In genomic region chr6:161486903-161487531, GRCh38 we compare ENCODE assay signal across 19 cellular contexts.
DNase-seq lines count a peak whose midpoint lies in the region; ATAC-seq and TF ChIP-seq lines count a peak whose summit lies in the region.
"Had no signal": no experiment of that assay in that cellular context is flagged by ENCODE, and none has a peak within 500 bp of the region (broad histone marks: within the 10 kb centered on the region; RNA-seq: fewer than 3 reads in every experiment).

No MANE protein-coding gene starts in this region.

- in situ Hi-C loops in GM23248 (cut with MboI) (no loop called here), Panc1 (cut with HindIII; ENCODE audit: low pct_unique_long_range_greater_than_20kb, low sequenced_read_pairs) (no loop called here)

- H3K9me3 ChIP-seq in GM23248 (ENCODE audit: low read depth), result no peaks in the 10 kb centered on the region
- H3K9me3 ChIP-seq in Panc1 (ENCODE audit: control insufficient read depth, insufficient read depth, low read depth, low read length), result no peaks in the 10 kb centered on the region
- H3K9me3 ChIP-seq: BLaER1 treated with 17β-estradiol and CSF1 and Interleukin-3, amounts not matched to agents 10 nM and 100 nM; gastroesophageal sphincter; mucosa of descending colon; tibial nerve had no signal

- no peak for TF ChIP-seq CTCF in Panc1 (IDR thresholded peaks at IDR 0.05)
- no peak for TF ChIP-seq CTCF in epithelial cell of esophagus (IDR thresholded peaks at IDR 0.05; ENCODE audit: insufficient read depth, low read depth, low read length, missing control alignments)

- H3K9me2 ChIP-seq in GM23248 (ENCODE audit: insufficient read depth), result no peaks in the 10 kb centered on the region

- H3K4me1 ChIP-seq in GM23248 (ENCODE audit: insufficient read depth) (peaks cover 18% of the 10 kb centered on the region), Panc1 (ENCODE audit: control insufficient read depth, insufficient read depth, low read length) (peaks cover 3% of the 10 kb centered on the region; the same call in 1 of the 2 replicates)
- H3K4me1 ChIP-seq: BLaER1 treated with 17β-estradiol and CSF1 and Interleukin-3, amounts not matched to agents 10 nM and 100 nM; gastroesophageal sphincter had no signal

- WGBS in GM23248 (ENCODE audit: low coverage in 1 of 2, low lambda C conversion rate in 2 of 2, missing lambda C conversion rate in 2 of 2), 2 experiments, result 60 to 61% methylated on average over 5 of the region's 5 CpGs

- no peaks in the 10 kb centered on the region for H3K79me2 ChIP-seq in GM23248 (ENCODE audit: insufficient read depth)

- no peaks in the 10 kb centered on the region for H4K20me1 ChIP-seq in GM23248 (ENCODE audit: insufficient read depth)
- H4K20me1 ChIP-seq: BLaER1 treated with 17β-estradiol and CSF1 and Interleukin-3, amounts not matched to agents 10 nM and 100 nM had no signal

- H3K4me3 ChIP-seq in GM23248 (peak overlapping the region; percentile 0; the same call in 1 of the 2 replicates), Panc1 (ENCODE audit: low read depth in 2 of 2, low read length in 2 of 2) (no peak overlapping the region), epithelial cell of esophagus (ENCODE audit: low read length) (no peak overlapping the region)
- H3K4me3 ChIP-seq: BLaER1 treated with 17β-estradiol and CSF1 and Interleukin-3, amounts not matched to agents 10 nM and 100 nM; gastroesophageal sphincter; GM12878; mucosa of descending colon; tibial nerve had no signal

- H3K36me3 ChIP-seq in GM23248 (ENCODE audit: low read depth) (no peaks in the 10 kb centered on the region), Panc1 (ENCODE audit: control insufficient read depth, insufficient read depth, low read length) (no peaks in the 10 kb centered on the region)
- H3K36me3 ChIP-seq: BLaER1 treated with 17β-estradiol and CSF1 and Interleukin-3, amounts not matched to agents 10 nM and 100 nM; brain microvascular endothelial cell; gastroesophageal sphincter; tibial nerve had no signal

- 0 out of 2 replicates have a peak, but pooled peaks cover 4% of the 10 kb centered on the region for H3F3A ChIP-seq in GM23248 (ENCODE audit: insufficient read depth)

- H3K27ac ChIP-seq in GM23248 (no peak overlapping the region), Panc1 (ENCODE audit: low read length) (no peak overlapping the region)
- H3K27ac ChIP-seq: BLaER1 treated with 17β-estradiol and CSF1 and Interleukin-3, amounts not matched to agents 10 nM and 100 nM; brain microvascular endothelial cell; gastroesophageal sphincter; tibial nerve had no signal

- H3K27me3 ChIP-seq in GM23248 (replicated peaks; ENCODE audit: insufficient read depth) (no peaks in the 10 kb centered on the region), Panc1 (ENCODE audit: control insufficient read depth, insufficient read depth, low read length) (no peaks in the 10 kb centered on the region)
- H3K27me3 ChIP-seq: BLaER1 treated with 17β-estradiol and CSF1 and Interleukin-3, amounts not matched to agents 10 nM and 100 nM; brain microvascular endothelial cell; gastroesophageal sphincter; tibial nerve had no signal

- peak overlapping the region; percentile 19 for H3K4me2 ChIP-seq in GM23248 (ENCODE audit: unreplicated experiment)
- H3K4me2 ChIP-seq: BLaER1 treated with 17β-estradiol and CSF1 and Interleukin-3, amounts not matched to agents 10 nM and 100 nM had no signal

- POLR2A ChIA-PET in Panc1 (lab: Charles Lee), result interaction anchor here (0.6 kb wide), 1 partner anchor 1776 kb away, joined by 4 read pairs; no protein-coding TSS in a partner anchor

- no TSS peak for BruUV-seq in Panc1 (replicated peaks; lab: Mats Ljungman, UMichigan)

- no peak overlapping the region for H2AFZ ChIP-seq in GM23248

- CTCF ChIA-PET in Panc1 (lab: Charles Lee), result no interaction called here

- H3K9ac ChIP-seq in GM23248, result no peak overlapping the region
- H3K9ac ChIP-seq: BLaER1 treated with 17β-estradiol and CSF1 and Interleukin-3, amounts not matched to agents 10 nM and 100 nM had no signal

- DNase-seq in GM23248 (peak; percentile 37), Panc1 (ENCODE audit: low read depth, low spot score) (no peak), epithelial cell of esophagus (ENCODE audit: low read depth) (peak; percentile 63), renal cortical epithelial cell (ENCODE audit: low read depth) (peak; percentile 85), HUDEP-2 (lab: John Stamatoyannopoulos, UW; ENCODE audit: unreplicated experiment in 76 of 76) (no peak), occipital lobe (lab: John Stamatoyannopoulos, UW) (no peak)
- no peak for DNase-seq in stimulated activated naive CD4-positive, alpha-beta T cell (lab: John Stamatoyannopoulos, UW)
- DNase-seq: activated CD4-positive, alpha-beta T cell treated with anti-CD3 and anti-CD28 coated beads, Interleukin-2, amount 10 ng/mL, durations not matched to agents 24 days and 14 days; activated naive CD8-positive, alpha-beta T cell treated with anti-CD3 and anti-CD28 coated beads, Interleukin-2, amount 10 ng/mL, durations not matched to agents 7 days and 5 days; mucosa of descending colon; NCI-H187; NCI-H446; stimulated activated naive CD4-positive, alpha-beta T cell treated with Interleukin-2 at 50 U/mL for 16 hours; T-helper 1 cell had no signal

- ATAC-seq in Panc1, result 0 out of 2 replicates have a peak, but pooled peaks have one; percentile 60
- ATAC-seq: gastroesophageal sphincter, GM12878, mucosa of descending colon had no signal

- intact Hi-C loops in Panc1 (cut with micrococcal nuclease; ENCODE audit: unreplicated experiment), result no loop called here

Comparison
In these comparisons a context has a peak if more than half of its experiments do, and no peak if none do; other contexts are left out.
1. DNase-seq: peak in GM23248 (single experiment), epithelial cell of esophagus (single experiment) and renal cortical epithelial cell (single experiment); none in Panc1 (single experiment), HUDEP-2 (0 of 76), occipital lobe (single experiment) and stimulated activated naive CD4-positive, alpha-beta T cell (0 of 6).